13 cellular contexts compared by ENCODE assay signal in the genomic region with DNA sequence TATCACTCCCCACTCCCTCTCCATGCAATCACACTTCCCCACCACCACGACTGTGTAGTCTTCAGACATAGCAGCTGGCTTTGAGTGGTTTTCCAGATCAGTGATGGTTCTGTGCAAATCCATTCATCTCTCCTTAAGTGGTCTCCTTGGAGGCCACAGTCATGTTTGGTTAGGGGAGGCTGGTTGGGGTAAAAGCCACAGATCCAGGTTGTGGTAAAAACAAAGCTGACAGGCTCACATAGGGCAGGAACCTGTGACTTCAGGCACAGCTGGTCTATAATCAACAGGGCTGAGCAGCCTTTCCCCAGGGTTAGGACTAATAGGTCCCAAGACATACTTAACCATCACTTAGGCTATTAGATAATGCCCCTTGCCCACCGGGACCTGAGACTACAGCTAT. TPM values are rescaled to one million over a fixed set of nuclear protein-coding genes. Genes with fewer than 3 reads are reported as not detected.
DNase-seq lines count a peak whose midpoint lies in the region; ATAC-seq and TF ChIP-seq lines count a peak whose summit lies in the region.
"Had no signal": no experiment of that assay in that cellular context is flagged by ENCODE, and none has a peak within 500 bp of the region (broad histone marks: within the 10 kb centered on the region; RNA-seq: fewer than 3 reads in every experiment).

No MANE protein-coding gene starts in this region.

- DNase-seq in NCI-H82 (lab: John Stamatoyannopoulos, UW) (peak; percentile 39), NCI-H82 treated with DMSO at 0.1 percent for 48 hours (lab: John Stamatoyannopoulos, UW; ENCODE audit: unreplicated experiment) (no peak), astrocyte of the cerebellum (ENCODE audit: low read depth) (peak; percentile 53), osteoblast (ENCODE audit: insufficient read length, low spot score, missing footprints) (peak; percentile 30), COLO668 (lab: John Stamatoyannopoulos, UW; ENCODE audit: unreplicated experiment) (no peak)
- DNase-seq in Jurkat, Clone E6-1 (ENCODE audit: low read depth, low spot score), result peak; percentile 91
- DNase-seq: HFFc6, KBM-7, NCI-H1436, NCI-H2081 treated with DMSO at 0.1 percent for 48 hours, NCI-H446 had no signal

- ATAC-seq in HG03442 (IDR thresholded peaks at IDR 0.05; ENCODE audit: unreplicated experiment), result no peak

- H2AFZ ChIP-seq in osteoblast (ENCODE audit: low read length), result no peak overlapping the region

- H3K4me1 ChIP-seq in osteoblast (ENCODE audit: insufficient read depth, low read length), result peaks cover 8% of the 10 kb centered on the region

- H3K9me3 ChIP-seq in osteoblast (ENCODE audit: low read depth, low read length), result no peaks in the 10 kb centered on the region
- H3K9me3 ChIP-seq: BLaER1 had no signal

- H3K27ac ChIP-seq in osteoblast (ENCODE audit: low read depth, low read length), result no peak overlapping the region
- H3K27ac ChIP-seq: BLaER1 had no signal

- in situ Hi-C loops in astrocyte of the cerebellum (cut with HindIII; ENCODE audit: low sequenced_read_pairs), result no loop called here

- H3K4me3 ChIP-seq in Jurkat, Clone E6-1 (ENCODE audit: low read length), result no peak overlapping the region
- H3K4me3 ChIP-seq in astrocyte of the cerebellum (ENCODE audit: low read depth, low read length) (no peak overlapping the region), osteoblast (ENCODE audit: insufficient read depth, low read length) (no peak overlapping the region)
- H3K4me3 ChIP-seq: BLaER1 had no signal

- H3K27me3 ChIP-seq in osteoblast (ENCODE audit: insufficient read depth, low read length), result no peaks in the 10 kb centered on the region
- H3K27me3 ChIP-seq: BLaER1 had no signal

- no peak overlapping the region for H3K4me2 ChIP-seq in osteoblast (ENCODE audit: insufficient read depth, low read length)
- H3K4me2 ChIP-seq: BLaER1 had no signal

- H4K20me1 ChIP-seq in osteoblast (ENCODE audit: insufficient read depth, low read length), result no peaks in the 10 kb centered on the region
- H4K20me1 ChIP-seq: BLaER1 had no signal

- no peaks in the 10 kb centered on the region for H3K79me2 ChIP-seq in osteoblast (ENCODE audit: insufficient read depth, low read length)

- no peak for TF ChIP-seq CTCF in astrocyte of the cerebellum (IDR thresholded peaks at IDR 0.05; ENCODE audit: low read depth, low read length, missing control alignments)
- no peak for TF ChIP-seq CTCF in osteoblast (IDR thresholded peaks at IDR 0.05; ENCODE audit: extremely low read depth, low read depth, low read length)

- H3K36me3 ChIP-seq in osteoblast (ENCODE audit: insufficient read depth, low read length), result no peaks in the 10 kb centered on the region
- H3K36me3 ChIP-seq: BLaER1 had no signal

RNA-seq across cellular contexts. Expression of gene FZD7, which starts 46.2 kb away (rescaled TPM):
- polyA plus RNA-seq in Jurkat, Clone E6-1 (2012; ENCODE audit: insufficient read depth, insufficient read length), result 3.5 TPM
- total RNA-seq in osteoblast, result 64.8 and 73.8 TPM in 2 replicates

Comparison
In these comparisons a context has a peak if more than half of its experiments do, and no peak if none do; other contexts are left out.
1. DNase-seq: peak in NCI-H82 (single experiment), Jurkat, Clone E6-1 (single experiment), astrocyte of the cerebellum (single experiment) and osteoblast (single experiment); none in NCI-H82 treated with DMSO at 0.1 percent for 48 hours (single experiment) and COLO668 (single experiment).